Comparison of ENCODE assay signal across 39 cellular contexts in the genomic region with DNA sequence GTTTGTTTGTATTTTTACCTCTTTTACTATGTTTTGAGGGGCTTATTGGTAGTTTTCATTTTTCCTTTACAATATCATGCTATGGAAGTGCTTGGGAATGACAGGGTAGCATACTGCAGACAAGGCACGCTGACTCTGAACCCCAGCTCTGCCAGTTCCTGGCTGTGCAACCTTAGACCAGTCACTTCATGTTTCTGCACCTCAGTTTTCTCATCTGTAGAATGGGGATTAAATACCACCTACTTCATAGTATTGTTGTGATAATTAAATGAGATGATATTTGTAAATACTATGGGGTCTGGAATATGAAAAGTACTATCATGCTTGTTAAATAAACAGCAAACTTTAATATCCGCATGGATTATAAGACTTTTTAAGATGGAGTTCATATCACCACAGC. TPM values are rescaled to one million over a fixed set of nuclear protein-coding genes. Genes with fewer than 3 reads are reported as not detected.
"Had no signal": no experiment of that assay in that cellular context is flagged by ENCODE, and none has a peak within 500 bp of the region (broad histone marks: within the 10 kb centered on the region; RNA-seq: fewer than 3 reads in every experiment).

No MANE protein-coding gene starts in this region.

- DNase-seq: activated CD4-positive, alpha-beta memory T cell treated with anti-CD3 and anti-CD28 coated beads, Interleukin-2, amount 10 ng/mL, durations not matched to agents 7 days and 5 days; activated CD4-positive, alpha-beta T cell treated with anti-CD3 and anti-CD28 coated beads for 1 hour; activated CD4-positive, alpha-beta T cell treated with anti-CD3 and anti-CD28 coated beads for 36 hours; activated CD4-positive, alpha-beta T cell treated with anti-CD3 and anti-CD28 coated beads for 48 hours; activated CD4-positive, alpha-beta T cell treated with anti-CD3 and anti-CD28 coated beads, Interleukin-2, amount 10 ng/mL, durations not matched to agents 7 days and 5 days; activated CD4-positive, alpha-beta T cell treated with anti-CD3 and anti-CD28 coated beads, Interleukin-2, amount 50 U/mL, for 48 hours; activated CD4-positive, CD25-positive, alpha-beta regulatory T cell; activated CD8-positive, alpha-beta memory T cell treated with anti-CD3 and anti-CD28 coated beads for 24 hours; activated CD8-positive, alpha-beta memory T cell treated with anti-CD3 and anti-CD28 coated beads, Interleukin-2, amount 10 ng/mL, durations not matched to agents 7 days and 5 days; activated CD8-positive, alpha-beta memory T cell treated with anti-CD3 and anti-CD28 coated beads, Interleukin-2, amount 50 U/mL, for 48 hours; activated CD8-positive, alpha-beta T cell treated with anti-CD3 and anti-CD28 coated beads, Interleukin-2, amount 10 ng/mL, durations not matched to agents 7 days and 5 days; activated effector memory CD4-positive, alpha-beta T cell treated with Interleukin-2 at 50 U/mL for 16 hours; activated gamma-delta T cell; activated naive CD4-positive, alpha-beta T cell treated with anti-CD3 and anti-CD28 coated beads, Interleukin-2, amount 10 ng/mL, durations not matched to agents 7 days and 5 days; activated naive CD4-positive, alpha-beta T cell treated with Interleukin-2 at 50 U/mL for 16 hours; activated naive CD8-positive, alpha-beta T cell treated with anti-CD3 and anti-CD28 coated beads, Interleukin-2, amount 10 ng/mL, durations not matched to agents 7 days and 5 days; activated naive CD8-positive, alpha-beta T cell treated with anti-CD3 and anti-CD28 coated beads, Interleukin-2, amount 50 U/mL, for 24 hours; activated T-cell treated with anti-CD3 and anti-CD28 coated beads, Interleukin-2, amount 50 U/mL, for 24 hours; activated T-cell treated with anti-CD3 and anti-CD28 coated beads, Interleukin-2, amount 50 U/mL, for 48 hours; anterior cingulate cortex; caudate nucleus; cerebellar nuclear complex; T-helper 2 cell; T-helper 9 cell had no signal

- ATAC-seq: activated CD4-positive, alpha-beta T cell treated with anti-CD3 and anti-CD28 coated beads for 36 hours; activated CD4-positive, CD25-positive, alpha-beta regulatory T cell treated with anti-CD3 and anti-CD28 coated beads, Interleukin-2, amount 50 U/mL, for 24 hours; activated CD8-positive, alpha-beta memory T cell treated with anti-CD3 and anti-CD28 coated beads, Interleukin-2, amount 10 ng/mL, durations not matched to agents 7 days and 5 days; activated CD8-positive, alpha-beta T cell treated with anti-CD3 and anti-CD28 coated beads, Interleukin-2, amount 10 ng/mL, durations not matched to agents 7 days and 5 days; activated naive CD8-positive, alpha-beta T cell treated with anti-CD3 and anti-CD28 coated beads, Interleukin-2, amount 50 U/mL, for 24 hours; WTC11 had no signal

- H3K4me1 Mint-ChIP-seq: activated CD4-positive, alpha-beta memory T cell treated with anti-CD3 and anti-CD28 coated beads, Interleukin-2, amount 10 ng/mL, durations not matched to agents 7 days and 5 days; activated CD4-positive, alpha-beta T cell treated with anti-CD3 and anti-CD28 coated beads for 36 hours; activated CD4-positive, alpha-beta T cell treated with anti-CD3 and anti-CD28 coated beads, Interleukin-2, amount 10 ng/mL, durations not matched to agents 7 days and 5 days; activated CD8-positive, alpha-beta memory T cell treated with anti-CD3 and anti-CD28 coated beads, Interleukin-2, amount 10 ng/mL, durations not matched to agents 7 days and 5 days; activated naive CD4-positive, alpha-beta T cell treated with anti-CD3 and anti-CD28 coated beads, Interleukin-2, amount 10 ng/mL, durations not matched to agents 7 days and 5 days; activated naive CD4-positive, alpha-beta T cell treated with anti-CD3 and anti-CD28 coated beads, Interleukin-2, amount 50 U/mL, for 24 hours; activated naive CD8-positive, alpha-beta T cell treated with anti-CD3 and anti-CD28 coated beads, Interleukin-2, amount 10 ng/mL, durations not matched to agents 7 days and 5 days; activated naive CD8-positive, alpha-beta T cell treated with anti-CD3 and anti-CD28 coated beads, Interleukin-2, amount 50 U/mL, for 24 hours; central memory CD8-positive, alpha-beta T cell had no signal

- H3K4me3 Mint-ChIP-seq: activated CD4-positive, alpha-beta memory T cell treated with anti-CD3 and anti-CD28 coated beads, Interleukin-2, amount 10 ng/mL, durations not matched to agents 7 days and 5 days; activated CD4-positive, alpha-beta T cell treated with anti-CD3 and anti-CD28 coated beads for 36 hours; activated CD4-positive, alpha-beta T cell treated with anti-CD3 and anti-CD28 coated beads, Interleukin-2, amount 10 ng/mL, durations not matched to agents 7 days and 5 days; activated CD8-positive, alpha-beta memory T cell treated with anti-CD3 and anti-CD28 coated beads, Interleukin-2, amount 10 ng/mL, durations not matched to agents 7 days and 5 days; activated CD8-positive, alpha-beta T cell treated with anti-CD3 and anti-CD28 coated beads, Interleukin-2, amount 10 ng/mL, durations not matched to agents 7 days and 5 days; activated naive CD4-positive, alpha-beta T cell treated with anti-CD3 and anti-CD28 coated beads, Interleukin-2, amount 10 ng/mL, durations not matched to agents 7 days and 5 days; activated naive CD4-positive, alpha-beta T cell treated with anti-CD3 and anti-CD28 coated beads, Interleukin-2, amount 50 U/mL, for 24 hours; activated naive CD8-positive, alpha-beta T cell; activated naive CD8-positive, alpha-beta T cell treated with anti-CD3 and anti-CD28 coated beads, Interleukin-2, amount 10 ng/mL, durations not matched to agents 7 days and 5 days; activated naive CD8-positive, alpha-beta T cell treated with anti-CD3 and anti-CD28 coated beads, Interleukin-2, amount 50 U/mL, for 24 hours; activated T-cell treated with anti-CD3 and anti-CD28 coated beads, Interleukin-2, amount 50 U/mL, for 24 hours; brain; central memory CD8-positive, alpha-beta T cell; T-helper 1 cell treated with Interleukin-12 subunit alpha and Interleukin-12 subunit beta and Interleukin-4 antibody, amounts not matched to agents 30 μg/mL and 1 μg/mL, for 36 hours; T-helper 2 cell treated with Interferon-gamma antibody and Interleukin-4, amounts not matched to agents 5 μg/mL and 100 μg/mL, for 36 hours; WTC11 had no signal

- FAIRE-seq: bronchial epithelial cell, TTC549 had no signal

- H3K27ac Mint-ChIP-seq: activated CD4-positive, alpha-beta memory T cell treated with anti-CD3 and anti-CD28 coated beads, Interleukin-2, amount 10 ng/mL, durations not matched to agents 7 days and 5 days; activated CD4-positive, alpha-beta T cell treated with anti-CD3 and anti-CD28 coated beads for 36 hours; activated CD4-positive, alpha-beta T cell treated with anti-CD3 and anti-CD28 coated beads, Interleukin-2, amount 10 ng/mL, durations not matched to agents 7 days and 5 days; activated CD8-positive, alpha-beta memory T cell treated with anti-CD3 and anti-CD28 coated beads, Interleukin-2, amount 10 ng/mL, durations not matched to agents 7 days and 5 days; activated CD8-positive, alpha-beta T cell treated with anti-CD3 and anti-CD28 coated beads, Interleukin-2, amount 10 ng/mL, durations not matched to agents 7 days and 5 days; activated naive CD4-positive, alpha-beta T cell treated with anti-CD3 and anti-CD28 coated beads, Interleukin-2, amount 10 ng/mL, durations not matched to agents 7 days and 5 days; activated naive CD4-positive, alpha-beta T cell treated with anti-CD3 and anti-CD28 coated beads, Interleukin-2, amount 50 U/mL, for 24 hours; activated naive CD8-positive, alpha-beta T cell; activated naive CD8-positive, alpha-beta T cell treated with anti-CD3 and anti-CD28 coated beads, Interleukin-2, amount 10 ng/mL, durations not matched to agents 7 days and 5 days; activated naive CD8-positive, alpha-beta T cell treated with anti-CD3 and anti-CD28 coated beads, Interleukin-2, amount 50 U/mL, for 24 hours; activated T-cell treated with anti-CD3 and anti-CD28 coated beads, Interleukin-2, amount 50 U/mL, for 24 hours; activated T-helper 2 cell treated with anti-CD3 and anti-CD28 coated beads, Interferon-gamma antibody, Interleukin-2, Interleukin-4, amounts not matched to agents 10 μg/mL and 5 μg/mL and 100 μg/mL, durations not matched to agents 14 hours and 24 hours and 36 hours; T-helper 1 cell treated with Interleukin-12 subunit alpha and Interleukin-12 subunit beta and Interleukin-4 antibody, amounts not matched to agents 30 μg/mL and 1 μg/mL, for 36 hours; T-helper 2 cell treated with Interferon-gamma antibody and Interleukin-4, amounts not matched to agents 5 μg/mL and 100 μg/mL, for 36 hours; WTC11 had no signal

- H3K36me3 ChIP-seq: ascending aorta, cardiac muscle cell had no signal

- H3K4me1 ChIP-seq: ascending aorta had no signal

- H3K27me3 Mint-ChIP-seq: activated CD4-positive, alpha-beta memory T cell treated with anti-CD3 and anti-CD28 coated beads, Interleukin-2, amount 10 ng/mL, durations not matched to agents 7 days and 5 days; activated CD4-positive, alpha-beta T cell treated with anti-CD3 and anti-CD28 coated beads, Interleukin-2, amount 10 ng/mL, durations not matched to agents 7 days and 5 days; activated CD8-positive, alpha-beta memory T cell treated with anti-CD3 and anti-CD28 coated beads, Interleukin-2, amount 10 ng/mL, durations not matched to agents 7 days and 5 days; activated naive CD4-positive, alpha-beta T cell treated with anti-CD3 and anti-CD28 coated beads, Interleukin-2, amount 10 ng/mL, durations not matched to agents 7 days and 5 days; activated naive CD8-positive, alpha-beta T cell treated with anti-CD3 and anti-CD28 coated beads, Interleukin-2, amount 10 ng/mL, durations not matched to agents 7 days and 5 days had no signal

- H3K36me3 Mint-ChIP-seq: activated CD8-positive, alpha-beta memory T cell treated with anti-CD3 and anti-CD28 coated beads, Interleukin-2, amount 10 ng/mL, durations not matched to agents 7 days and 5 days; activated naive CD4-positive, alpha-beta T cell treated with anti-CD3 and anti-CD28 coated beads, Interleukin-2, amount 10 ng/mL, durations not matched to agents 7 days and 5 days; activated naive CD4-positive, alpha-beta T cell treated with anti-CD3 and anti-CD28 coated beads, Interleukin-2, amount 50 U/mL, for 24 hours; activated naive CD8-positive, alpha-beta T cell; activated naive CD8-positive, alpha-beta T cell treated with anti-CD3 and anti-CD28 coated beads, Interleukin-2, amount 10 ng/mL, durations not matched to agents 7 days and 5 days; WTC11 had no signal

- H3K4me3 ChIP-seq: ascending aorta, cardiac muscle cell had no signal

- H3K27ac ChIP-seq: ascending aorta, cardiac muscle cell, VCaP had no signal

- H3K9me3 Mint-ChIP-seq: activated naive CD4-positive, alpha-beta T cell treated with anti-CD3 and anti-CD28 coated beads, Interleukin-2, amount 10 ng/mL, durations not matched to agents 7 days and 5 days; activated naive CD8-positive, alpha-beta T cell treated with anti-CD3 and anti-CD28 coated beads, Interleukin-2, amount 10 ng/mL, durations not matched to agents 7 days and 5 days; activated T-helper 2 cell treated with anti-CD3 and anti-CD28 coated beads, Interferon-gamma antibody, Interleukin-2, Interleukin-4, amounts not matched to agents 10 μg/mL and 5 μg/mL and 100 μg/mL, durations not matched to agents 14 hours and 24 hours and 36 hours; T-helper 1 cell treated with Interleukin-12 subunit alpha and Interleukin-12 subunit beta and Interleukin-4 antibody, amounts not matched to agents 30 μg/mL and 1 μg/mL, for 36 hours; WTC11 had no signal

- H3K27me3 ChIP-seq: ascending aorta, cardiac muscle cell had no signal

- H3K9me3 ChIP-seq: ascending aorta had no signal

RNA-seq across cellular contexts. Expression of a gene that starts 35.4 kb away (rescaled TPM):
- total RNA-seq: activated CD4-positive, alpha-beta memory T cell treated with anti-CD3 and anti-CD28 coated beads, Interleukin-2, amount 10 ng/mL, durations not matched to agents 7 days and 5 days; activated CD4-positive, alpha-beta T cell treated with anti-CD3 and anti-CD28 coated beads for 36 hours; activated CD4-positive, alpha-beta T cell treated with anti-CD3 and anti-CD28 coated beads, Interleukin-2, amount 10 ng/mL, durations not matched to agents 7 days and 5 days; activated CD8-positive, alpha-beta memory T cell treated with anti-CD3 and anti-CD28 coated beads, Interleukin-2, amount 10 ng/mL, durations not matched to agents 7 days and 5 days; activated CD8-positive, alpha-beta T cell treated with anti-CD3 and anti-CD28 coated beads, Interleukin-2, amount 10 ng/mL, durations not matched to agents 7 days and 5 days; activated naive CD8-positive, alpha-beta T cell treated with anti-CD3 and anti-CD28 coated beads, Interleukin-2, amount 10 ng/mL, durations not matched to agents 7 days and 5 days; activated T-helper 2 cell treated with anti-CD3 and anti-CD28 coated beads, Interferon-gamma antibody, Interleukin-2, Interleukin-4, amounts not matched to agents 10 μg/mL and 5 μg/mL and 100 μg/mL, durations not matched to agents 14 hours and 24 hours and 36 hours; ascending aorta; bronchial epithelial cell; chondrocyte had no signal
